ENCODE assay signal across 25 cellular contexts in the genomic region with DNA sequence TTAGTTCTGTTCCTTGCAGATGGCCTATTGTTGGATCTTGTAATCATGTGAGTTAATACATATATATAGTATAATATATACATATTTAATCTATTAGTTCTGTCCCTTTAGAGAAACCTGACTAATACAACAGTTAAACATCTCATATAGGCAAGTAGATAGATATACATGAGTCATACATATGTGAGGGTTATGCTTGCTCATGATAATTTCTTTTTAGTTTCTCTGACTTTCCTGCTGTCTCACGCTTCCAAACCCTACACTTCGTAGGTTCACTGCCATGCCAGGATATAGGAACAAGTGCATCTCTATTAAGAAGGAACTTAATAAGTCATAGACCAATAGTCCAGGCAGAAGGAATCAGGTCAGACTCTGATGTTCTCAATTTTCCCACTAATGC. TPM values are rescaled to one million over a fixed set of nuclear protein-coding genes. Genes with fewer than 3 reads are reported as not detected.
"Had no signal": no experiment of that assay in that cellular context is flagged by ENCODE, and none has a peak within 500 bp of the region (broad histone marks: within the 10 kb centered on the region; RNA-seq: fewer than 3 reads in every experiment).

No MANE protein-coding gene starts in this region.

- H3K4me3 Mint-ChIP-seq: endodermal cell; immature natural killer cell; naive thymus-derived CD4-positive, alpha-beta T cell; stimulated activated naive B cell treated with anti-CD40 and anti-IgM and Interleukin-4, amounts not matched to agents 10 μg/mL and 1 μg/mL and 100 μg/mL, for 72 hours had no signal

- H3K4me1 Mint-ChIP-seq: immature natural killer cell; stimulated activated naive B cell treated with anti-CD40 and anti-IgM and Interleukin-4, amounts not matched to agents 10 μg/mL and 1 μg/mL and 100 μg/mL, for 72 hours had no signal

- H3K4me3 ChIP-seq: coronary artery, esophagus squamous epithelium, left ventricle myocardium inferior, lung, stomach had no signal

- H3K9me3 Mint-ChIP-seq: endodermal cell; naive thymus-derived CD4-positive, alpha-beta T cell; stimulated activated naive B cell treated with anti-CD40 and anti-IgM and Interleukin-4, amounts not matched to agents 10 μg/mL and 1 μg/mL and 100 μg/mL, for 72 hours had no signal

- H3K27ac ChIP-seq: coronary artery, left ventricle myocardium inferior, neutrophil, stomach had no signal

- DNase-seq: effector CD4-positive, alpha-beta T cell; endodermal cell; esophagus squamous epithelium; foreskin fibroblast; immature natural killer cell; kidney; left cardiac atrium; left ventricle myocardium inferior; mesendoderm; naive thymus-derived CD4-positive, alpha-beta T cell; posterior cingulate gyrus; stimulated activated CD4-positive, alpha-beta T cell treated with anti-CD3 and anti-CD28 coated beads, Interleukin-2, amount 100 ng/mL, for 24 hours; stimulated activated CD4-positive, alpha-beta T cell treated with anti-CD3 and anti-CD28 coated beads, Interleukin-4, amount 100 ng/mL, for 4 hours; stimulated activated naive B cell treated with anti-CD40 and anti-IgM and Interleukin-4, amounts not matched to agents 10 μg/mL and 1 μg/mL and 100 μg/mL, for 72 hours; stomach; substantia nigra had no signal

- H3K36me3 ChIP-seq: esophagus squamous epithelium, left ventricle myocardium inferior, neutrophil, stomach had no signal

- H3K27me3 ChIP-seq: esophagus squamous epithelium, neutrophil, stomach had no signal

- H3K36me3 Mint-ChIP-seq: immature natural killer cell; naive thymus-derived CD4-positive, alpha-beta T cell; stimulated activated naive B cell treated with anti-CD40 and anti-IgM and Interleukin-4, amounts not matched to agents 10 μg/mL and 1 μg/mL and 100 μg/mL, for 72 hours had no signal

- H3K9me3 ChIP-seq: esophagus squamous epithelium, left ventricle myocardium inferior, neutrophil, stomach had no signal

- H3K27ac Mint-ChIP-seq: endodermal cell; immature natural killer cell; naive thymus-derived CD4-positive, alpha-beta T cell; stimulated activated naive B cell treated with anti-CD40 and anti-IgM and Interleukin-4, amounts not matched to agents 10 μg/mL and 1 μg/mL and 100 μg/mL, for 72 hours had no signal

- H3K4me1 ChIP-seq: left ventricle myocardium inferior, stomach had no signal

- ATAC-seq: left cardiac atrium; naive thymus-derived CD4-positive, alpha-beta T cell; sciatic nerve; stimulated activated naive B cell treated with anti-CD40 and anti-IgM and Interleukin-4, amounts not matched to agents 10 μg/mL and 1 μg/mL and 100 μg/mL, for 72 hours had no signal

RNA-seq across cellular contexts. Expression of a gene that starts 16.8 kb away (rescaled TPM):
- total RNA-seq: dermis microvascular lymphatic vessel endothelial cell; endothelial cell of umbilical vein; left ventricle myocardium inferior; naive thymus-derived CD4-positive, alpha-beta T cell; osteocyte; pulmonary artery endothelial cell had no signal
- polyA plus RNA-seq: immature natural killer cell; naive thymus-derived CD4-positive, alpha-beta T cell; neural cell had no signal

RNA-seq across cellular contexts. Expression of a gene that starts 48.9 kb away (rescaled TPM):
- polyA plus RNA-seq: immature natural killer cell had no signal
